Comparison of ENCODE assay signal across 1 cellular context in genomic region chr13:27975579-27976361, GRCh38.
TF ChIP-seq lines count a peak whose summit lies in the region.

No MANE protein-coding gene starts in this region.

TF ChIP-seq in endothelial cell of umbilical vein, 7 proteins besides CTCF, POLR2A, EP300 and RAD21 (continued from another document):
- TF ChIP-seq, protein P1, sequence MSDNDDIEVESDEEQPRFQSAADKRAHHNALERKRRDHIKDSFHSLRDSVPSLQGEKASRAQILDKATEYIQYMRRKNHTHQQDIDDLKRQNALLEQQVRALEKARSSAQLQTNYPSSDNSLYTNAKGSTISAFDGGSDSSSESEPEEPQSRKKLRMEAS (IDR thresholded peaks at IDR 0.05; ENCODE audit: insufficient read depth, insufficient read length), result no peak
